1 cellular context compared by ENCODE assay signal in the genomic region with DNA sequence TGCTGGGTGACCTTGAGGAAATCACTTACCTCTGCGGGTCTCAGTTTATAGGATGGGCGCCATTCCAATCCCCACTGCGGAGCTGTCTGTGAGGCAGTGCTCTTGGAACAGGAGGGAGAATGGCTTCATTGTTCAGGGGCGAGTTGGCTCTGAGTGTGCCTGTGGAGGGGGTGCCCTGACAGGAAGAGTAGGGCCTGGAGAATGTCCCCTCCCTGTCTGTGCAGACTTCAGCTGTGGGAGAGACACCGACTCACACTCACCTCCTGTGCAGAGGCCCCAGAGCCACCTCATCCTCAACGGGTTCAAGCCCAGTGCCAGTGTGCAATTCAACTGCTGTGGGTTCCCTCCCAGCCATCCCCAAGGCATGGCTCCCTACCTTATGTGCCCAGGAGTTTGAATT.
TF ChIP-seq lines count a peak whose summit lies in the region.

No MANE protein-coding gene starts in this region.

TF ChIP-seq in H1, 55 proteins besides CTCF, POLR2A, EP300 and RAD21:
- TF ChIP-seq GABPA (IDR thresholded peaks at IDR 0.05; ENCODE audit: borderline replicate concordance, insufficient read depth, low read length), result no peak
- no peak for TF ChIP-seq NRF1 (IDR thresholded peaks at IDR 0.05; ENCODE audit: low read depth, low read length)
- no peak for TF ChIP-seq RBBP5 (IDR thresholded peaks at IDR 0.05; ENCODE audit: borderline replicate concordance, low read depth, low read length)
- TF ChIP-seq SP4 (IDR thresholded peaks at IDR 0.05; ENCODE audit: low read length), result no peak
- no peak for TF ChIP-seq KDM5A (IDR thresholded peaks at IDR 0.05; ENCODE audit: low read length)
- TF ChIP-seq HDAC6 (IDR thresholded peaks at IDR 0.05; ENCODE audit: low read depth, low read length), result no peak
- TF ChIP-seq TAF7 (optimal IDR thresholded peaks at IDR 0.05; ENCODE audit: borderline replicate concordance, low read depth, low read length), result no peak
- no peak for TF ChIP-seq JUN (IDR thresholded peaks at IDR 0.05; ENCODE audit: low read depth, low read length)
- no peak for TF ChIP-seq TEAD4 (IDR thresholded peaks at IDR 0.05; ENCODE audit: low read depth, low read length)
- TF ChIP-seq SIN3A (conservative IDR thresholded peaks at IDR 0.05 in 1 of 2, IDR thresholded peaks at IDR 0.05 in 1 of 2; ENCODE audit: low read depth in 1 of 2, low read length in 2 of 2), result no peak
- TF ChIP-seq KDM1A (IDR thresholded peaks at IDR 0.05; ENCODE audit: borderline replicate concordance, low read length), result no peak
- no peak for TF ChIP-seq SAP30 (IDR thresholded peaks at IDR 0.05; ENCODE audit: insufficient read depth, insufficient replicate concordance, low read length)
- no peak for TF ChIP-seq YY1 (IDR thresholded peaks at IDR 0.05; ENCODE audit: low read depth, low read length)
- TF ChIP-seq SP2 (IDR thresholded peaks at IDR 0.05; ENCODE audit: low read length), result no peak
- TF ChIP-seq FOSL1 (IDR thresholded peaks at IDR 0.05; ENCODE audit: insufficient read depth, low read depth, low read length), result no peak
- no peak for TF ChIP-seq CEBPB (IDR thresholded peaks at IDR 0.05; ENCODE audit: low read depth, low read length)
- no peak for TF ChIP-seq CREB1 (IDR thresholded peaks at IDR 0.05)
